In genomic region chr9:129678844-129679243, GRCh38 we compare ENCODE assay signal across 35 cellular contexts. TPM values are rescaled to one million over a fixed set of nuclear protein-coding genes. Genes with fewer than 3 reads are reported as not detected.
"Had no signal": no experiment of that assay in that cellular context is flagged by ENCODE, and none has a peak within 500 bp of the region (broad histone marks: within the 10 kb centered on the region; RNA-seq: fewer than 3 reads in every experiment).

No MANE protein-coding gene starts in this region.

- H3K36me3 ChIP-seq: ascending aorta, cardiac muscle cell had no signal

- H3K9me3 ChIP-seq: ascending aorta, SK-N-SH had no signal

- H3K4me1 Mint-ChIP-seq: activated CD4-positive, alpha-beta T cell treated with anti-CD3 and anti-CD28 coated beads for 36 hours; activated CD4-positive, alpha-beta T cell treated with anti-CD3 and anti-CD28 coated beads, Interleukin-2, amount 10 ng/mL, durations not matched to agents 7 days and 5 days; activated naive CD4-positive, alpha-beta T cell treated with anti-CD3 and anti-CD28 coated beads, Interleukin-2, amount 50 U/mL, for 24 hours; activated naive CD8-positive, alpha-beta T cell treated with anti-CD3 and anti-CD28 coated beads, Interleukin-2, amount 10 ng/mL, durations not matched to agents 7 days and 5 days had no signal

- H3K4me2 ChIP-seq: KMS-11, PC-9, SK-N-SH had no signal

- H3K4me3 Mint-ChIP-seq: activated CD4-positive, alpha-beta T cell treated with anti-CD3 and anti-CD28 coated beads for 36 hours; activated CD4-positive, alpha-beta T cell treated with anti-CD3 and anti-CD28 coated beads, Interleukin-2, amount 10 ng/mL, durations not matched to agents 7 days and 5 days; activated CD8-positive, alpha-beta T cell treated with anti-CD3 and anti-CD28 coated beads, Interleukin-2, amount 10 ng/mL, durations not matched to agents 7 days and 5 days; activated naive CD4-positive, alpha-beta T cell treated with anti-CD3 and anti-CD28 coated beads, Interleukin-2, amount 50 U/mL, for 24 hours; activated naive CD8-positive, alpha-beta T cell treated with anti-CD3 and anti-CD28 coated beads, Interleukin-2, amount 10 ng/mL, durations not matched to agents 7 days and 5 days; activated T-cell treated with anti-CD3 and anti-CD28 coated beads, Interleukin-2, amount 50 U/mL, for 24 hours; T-helper 1 cell treated with Interleukin-12 subunit alpha and Interleukin-12 subunit beta and Interleukin-4 antibody, amounts not matched to agents 30 μg/mL and 1 μg/mL, for 36 hours; T-helper 2 cell treated with Interferon-gamma antibody and Interleukin-4, amounts not matched to agents 5 μg/mL and 100 μg/mL, for 36 hours; WTC11 had no signal

- DNase-seq: activated CD4-positive, alpha-beta T cell treated with anti-CD3 and anti-CD28 coated beads for 36 hours; activated CD4-positive, alpha-beta T cell treated with anti-CD3 and anti-CD28 coated beads, Interleukin-2, amount 10 ng/mL, durations not matched to agents 7 days and 5 days; activated CD4-positive, alpha-beta T cell treated with anti-CD3 and anti-CD28 coated beads, Interleukin-2, amount 50 U/mL, for 48 hours; activated CD8-positive, alpha-beta T cell treated with anti-CD3 and anti-CD28 coated beads, Interleukin-2, amount 10 ng/mL, durations not matched to agents 7 days and 5 days; activated gamma-delta T cell; activated naive CD4-positive, alpha-beta T cell treated with Interleukin-2 at 50 U/mL for 16 hours; activated naive CD8-positive, alpha-beta T cell treated with anti-CD3 and anti-CD28 coated beads, Interleukin-2, amount 10 ng/mL, durations not matched to agents 7 days and 5 days; activated T-cell treated with anti-CD3 and anti-CD28 coated beads, Interleukin-2, amount 50 U/mL, for 24 hours; amygdala; MM.1S; MV-4-11; NCI-H1092; NCI-H1436 treated with DMSO at 0.1 percent for 48 hours; NCI-H187; NCI-H2029 treated with DMSO at 0.1 percent for 48 hours; NCI-H2107; NCI-H2171; NCI-H510A; NCI-H526; NCI-H748 treated with DMSO at 0.1 percent for 48 hours; NK-92 treated with Interleukin-12 subunit alpha and Interleukin-12 subunit beta, amount 100 ng/mL, for 24 hours; PC-9; Right ventricle myocardium superior; SK-N-SH had no signal

- H3K27ac Mint-ChIP-seq: activated CD4-positive, alpha-beta T cell treated with anti-CD3 and anti-CD28 coated beads for 36 hours; activated CD4-positive, alpha-beta T cell treated with anti-CD3 and anti-CD28 coated beads, Interleukin-2, amount 10 ng/mL, durations not matched to agents 7 days and 5 days; activated CD8-positive, alpha-beta T cell treated with anti-CD3 and anti-CD28 coated beads, Interleukin-2, amount 10 ng/mL, durations not matched to agents 7 days and 5 days; activated naive CD4-positive, alpha-beta T cell treated with anti-CD3 and anti-CD28 coated beads, Interleukin-2, amount 50 U/mL, for 24 hours; activated naive CD8-positive, alpha-beta T cell treated with anti-CD3 and anti-CD28 coated beads, Interleukin-2, amount 10 ng/mL, durations not matched to agents 7 days and 5 days; activated T-cell treated with anti-CD3 and anti-CD28 coated beads, Interleukin-2, amount 50 U/mL, for 24 hours; activated T-helper 2 cell treated with anti-CD3 and anti-CD28 coated beads, Interferon-gamma antibody, Interleukin-2, Interleukin-4, amounts not matched to agents 10 μg/mL and 5 μg/mL and 100 μg/mL, durations not matched to agents 14 hours and 24 hours and 36 hours; T-helper 1 cell treated with Interleukin-12 subunit alpha and Interleukin-12 subunit beta and Interleukin-4 antibody, amounts not matched to agents 30 μg/mL and 1 μg/mL, for 36 hours; T-helper 2 cell treated with Interferon-gamma antibody and Interleukin-4, amounts not matched to agents 5 μg/mL and 100 μg/mL, for 36 hours; WTC11 had no signal

- ATAC-seq: activated CD4-positive, alpha-beta T cell treated with anti-CD3 and anti-CD28 coated beads for 36 hours; activated CD4-positive, CD25-positive, alpha-beta regulatory T cell treated with anti-CD3 and anti-CD28 coated beads, Interleukin-2, amount 50 U/mL, for 24 hours; activated CD8-positive, alpha-beta T cell treated with anti-CD3 and anti-CD28 coated beads, Interleukin-2, amount 10 ng/mL, durations not matched to agents 7 days and 5 days; WTC11 had no signal

- H3K27ac ChIP-seq: ascending aorta, cardiac muscle cell, KMS-11, PC-9 had no signal

- H3K36me3 Mint-ChIP-seq: activated naive CD4-positive, alpha-beta T cell treated with anti-CD3 and anti-CD28 coated beads, Interleukin-2, amount 50 U/mL, for 24 hours; activated naive CD8-positive, alpha-beta T cell treated with anti-CD3 and anti-CD28 coated beads, Interleukin-2, amount 10 ng/mL, durations not matched to agents 7 days and 5 days; WTC11 had no signal

- H3K27me3 ChIP-seq: ascending aorta, cardiac muscle cell had no signal

- H3K9me3 Mint-ChIP-seq: activated CD4-positive, alpha-beta T cell treated with anti-CD3 and anti-CD28 coated beads, Interleukin-2, amount 10 ng/mL, durations not matched to agents 7 days and 5 days; activated naive CD4-positive, alpha-beta T cell treated with anti-CD3 and anti-CD28 coated beads, Interleukin-2, amount 50 U/mL, for 24 hours; activated naive CD8-positive, alpha-beta T cell treated with anti-CD3 and anti-CD28 coated beads, Interleukin-2, amount 10 ng/mL, durations not matched to agents 7 days and 5 days; activated T-cell treated with anti-CD3 and anti-CD28 coated beads, Interleukin-2, amount 50 U/mL, for 24 hours; activated T-helper 2 cell treated with anti-CD3 and anti-CD28 coated beads, Interferon-gamma antibody, Interleukin-2, Interleukin-4, amounts not matched to agents 10 μg/mL and 5 μg/mL and 100 μg/mL, durations not matched to agents 14 hours and 24 hours and 36 hours; T-helper 1 cell treated with Interleukin-12 subunit alpha and Interleukin-12 subunit beta and Interleukin-4 antibody, amounts not matched to agents 30 μg/mL and 1 μg/mL, for 36 hours; T-helper 2 cell treated with Interferon-gamma antibody and Interleukin-4, amounts not matched to agents 5 μg/mL and 100 μg/mL, for 36 hours; WTC11 had no signal

- H3K4me3 ChIP-seq: ascending aorta, cardiac muscle cell, PC-9 had no signal

- H3K9ac ChIP-seq: KMS-11, SK-N-SH had no signal

- H2AFZ ChIP-seq: PC-9 had no signal

RNA-seq across cellular contexts. Expression of gene PRRX2, which starts 13.4 kb away (rescaled TPM):
- total RNA-seq: activated naive CD8-positive, alpha-beta T cell treated with anti-CD3 and anti-CD28 coated beads, Interleukin-2, amount 10 ng/mL, durations not matched to agents 7 days and 5 days; LHCN-M2; OCI-LY7 had no signal

RNA-seq across cellular contexts. Expression of gene C9orf50, which starts 57.9 kb away (rescaled TPM):
- total RNA-seq: activated CD4-positive, alpha-beta T cell treated with anti-CD3 and anti-CD28 coated beads for 36 hours; activated CD4-positive, alpha-beta T cell treated with anti-CD3 and anti-CD28 coated beads, Interleukin-2, amount 10 ng/mL, durations not matched to agents 7 days and 5 days; activated CD8-positive, alpha-beta T cell treated with anti-CD3 and anti-CD28 coated beads, Interleukin-2, amount 10 ng/mL, durations not matched to agents 7 days and 5 days; activated naive CD8-positive, alpha-beta T cell treated with anti-CD3 and anti-CD28 coated beads, Interleukin-2, amount 10 ng/mL, durations not matched to agents 7 days and 5 days; activated T-helper 2 cell treated with anti-CD3 and anti-CD28 coated beads, Interferon-gamma antibody, Interleukin-2, Interleukin-4, amounts not matched to agents 10 μg/mL and 5 μg/mL and 100 μg/mL, durations not matched to agents 14 hours and 24 hours and 36 hours; ascending aorta; LHCN-M2; OCI-LY7; PC-9; Right ventricle myocardium superior had no signal
